8 cellular contexts compared by ENCODE assay signal in the genomic region with DNA sequence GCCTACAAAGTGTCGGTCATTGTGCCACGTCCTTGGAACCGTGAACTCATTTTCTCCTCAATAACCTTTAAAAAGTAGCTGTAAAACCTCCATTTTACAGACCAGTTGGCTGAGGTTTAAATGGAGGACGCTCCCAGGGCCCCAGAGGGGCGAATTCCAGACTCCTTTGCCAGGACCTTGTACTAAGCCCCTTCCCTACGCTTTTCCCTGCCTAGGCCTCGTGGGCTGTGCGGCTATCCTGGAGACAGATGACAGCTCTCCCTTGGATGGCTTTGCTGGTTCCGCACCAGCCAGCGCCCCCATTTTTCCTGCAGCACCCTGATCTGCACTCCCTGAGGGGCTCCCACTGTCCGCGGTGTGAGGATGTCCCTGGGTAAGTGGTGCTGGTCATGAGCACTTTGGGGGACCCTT. TPM values are rescaled to one million over a fixed set of nuclear protein-coding genes. Genes with fewer than 3 reads are reported as not detected.
DNase-seq lines count a peak whose midpoint lies in the region; ATAC-seq, FAIRE-seq and TF ChIP-seq lines count a peak whose summit lies in the region.

No MANE protein-coding gene starts in this region.

- H3K27ac ChIP-seq in SJSA1 (peak overlapping the region; percentile 77), fibroblast of lung (ENCODE audit: insufficient read depth, low read length) (peak overlapping the region; percentile 76), parathyroid adenoma (peak overlapping the region; percentile 72)

- peak overlapping the region; percentile 96 for H3K4me2 ChIP-seq in fibroblast of lung (ENCODE audit: extremely low read depth, insufficient read depth, low read length)
- peak overlapping the region; percentile 89 for H3K4me2 ChIP-seq in parathyroid adenoma (ENCODE audit: low read length)

- peak overlapping the region; percentile 46 for H2AFZ ChIP-seq in fibroblast of lung (ENCODE audit: low read length)
- peak overlapping the region; percentile 97 for H2AFZ ChIP-seq in parathyroid adenoma

- TF ChIP-seq CTCF in fibroblast of lung (conservative IDR thresholded peaks at IDR 0.05 in 1 of 2, IDR thresholded peaks at IDR 0.05 in 1 of 2; ENCODE audit: low read depth in 1 of 2, low read length in 2 of 2): no peak
- no peak for TF ChIP-seq CTCF in parathyroid adenoma (IDR thresholded peaks at IDR 0.05)

- H3K9ac ChIP-seq in fibroblast of lung (ENCODE audit: insufficient read depth, low read length): peak overlapping the region; percentile 77
- no peak overlapping the region for H3K9ac ChIP-seq in parathyroid adenoma

- no peaks in the 10 kb centered on the region for H3K27me3 ChIP-seq in SJSA1 (replicated peaks)
- H3K27me3 ChIP-seq in fibroblast of lung (ENCODE audit: control insufficient read depth, insufficient read depth, low read length): no peaks in the 10 kb centered on the region
- no peaks in the 10 kb centered on the region for H3K27me3 ChIP-seq in parathyroid adenoma (ENCODE audit: control insufficient read depth, insufficient read depth, low read length)

- no peaks in the 10 kb centered on the region for H3K79me2 ChIP-seq in fibroblast of lung (ENCODE audit: control insufficient read depth, insufficient read depth, low read length)
- no peaks in the 10 kb centered on the region for H3K79me2 ChIP-seq in parathyroid adenoma

- FAIRE-seq in GM19239 (lab: Jason Lieb, UNC): no peak

- H3K36me3 ChIP-seq in SJSA1 (peaks cover 16% of the 10 kb centered on the region), fibroblast of lung (ENCODE audit: control insufficient read depth, insufficient read depth, low read length) (peaks cover 4% of the 10 kb centered on the region), parathyroid adenoma (ENCODE audit: control insufficient read depth, insufficient read depth, low read length) (no peaks in the 10 kb centered on the region)

- no peak for ATAC-seq in HG02642 (IDR thresholded peaks at IDR 0.05; ENCODE audit: poor library complexity, unreplicated experiment)

- H3K4me1 ChIP-seq in SJSA1 (replicated peaks) (peaks cover 53% of the 10 kb centered on the region), fibroblast of lung (ENCODE audit: control insufficient read depth, extremely low read depth, insufficient read depth, low read length) (no peaks in the 10 kb centered on the region), parathyroid adenoma (peaks cover 5% of the 10 kb centered on the region)

- DNase-seq in D341Med (ENCODE audit: low spot score): peak; percentile 48
- DNase-seq in SJSA1 (ENCODE audit: low read depth in 1 of 2, low spot score in 2 of 2): no peak
- no peak for DNase-seq in fibroblast of lung (ENCODE audit: low read depth in 2 of 2)
- no peak for DNase-seq in H4 (ENCODE audit: low spot score)
- no peak for DNase-seq in NCI-H510A (lab: John Stamatoyannopoulos, UW)
- DNase-seq in GM19239 (ENCODE audit: insufficient read length, low spot score): no peak

- H3K9me3 ChIP-seq in SJSA1 (replicated peaks): no peaks in the 10 kb centered on the region
- no peaks in the 10 kb centered on the region for H3K9me3 ChIP-seq in fibroblast of lung (ENCODE audit: control insufficient read depth, insufficient read depth, low read depth, low read length)
- no peaks in the 10 kb centered on the region for H3K9me3 ChIP-seq in parathyroid adenoma (ENCODE audit: control insufficient read depth, low read length)

- H3K4me3 ChIP-seq in SJSA1 (peak overlapping the region; percentile 62), fibroblast of lung (replicated peaks in 1 of 4; ENCODE audit: control extremely low read depth in 1 of 4, insufficient read depth in 1 of 4, low read depth in 3 of 4, low read length in 4 of 4) (peak overlapping the region; percentile 70 to 100 (median 80)), parathyroid adenoma (ENCODE audit: low read depth, low read length) (peak overlapping the region; percentile 83)

- no peaks in the 10 kb centered on the region for H4K20me1 ChIP-seq in fibroblast of lung (ENCODE audit: control insufficient read depth, extremely low read depth, insufficient read depth, low read length)

RNA-seq across cellular contexts. Expression of a gene that starts 12.1 kb away (rescaled TPM):
- 10.3 and 16.2 TPM in 2 replicates for total RNA-seq in SJSA1 (2014; rRNA removed; shearing (Covaris generic))
- 5.4 and 10.6 TPM in 2 replicates for total RNA-seq in fibroblast of lung
- 15.0 and 50.2 TPM in 2 replicates for polyA plus RNA-seq in fibroblast of lung
- 20.8 and 99.2 TPM in 2 replicates for polyA plus RNA-seq in fibroblast of lung (2012)
- 17.0 and 65.8 TPM in 2 replicates for polyA minus RNA-seq in fibroblast of lung (ENCODE audit: low replicate concordance)
- 6.1 and 6.7 TPM in 2 replicates for total RNA-seq in H4 (2014; rRNA removed; shearing (Covaris generic))

RNA-seq across cellular contexts. Expression of a gene that starts 25.4 kb away (rescaled TPM):
- 17.6 and 21.9 TPM in 2 replicates for total RNA-seq in SJSA1 (2014; rRNA removed; shearing (Covaris generic))
- total RNA-seq in fibroblast of lung: 22.1 and 31.4 TPM in 2 replicates
- polyA plus RNA-seq in fibroblast of lung: 15.6 and 19.5 TPM in 2 replicates
- polyA plus RNA-seq in fibroblast of lung (2012): 12.7 and 15.4 TPM in 2 replicates
- polyA minus RNA-seq in fibroblast of lung (ENCODE audit: low replicate concordance): 13.8 and 15.2 TPM in 2 replicates
- total RNA-seq in H4 (2014; rRNA removed; shearing (Covaris generic)): 14.0 and 15.1 TPM in 2 replicates
